In the genomic region with DNA sequence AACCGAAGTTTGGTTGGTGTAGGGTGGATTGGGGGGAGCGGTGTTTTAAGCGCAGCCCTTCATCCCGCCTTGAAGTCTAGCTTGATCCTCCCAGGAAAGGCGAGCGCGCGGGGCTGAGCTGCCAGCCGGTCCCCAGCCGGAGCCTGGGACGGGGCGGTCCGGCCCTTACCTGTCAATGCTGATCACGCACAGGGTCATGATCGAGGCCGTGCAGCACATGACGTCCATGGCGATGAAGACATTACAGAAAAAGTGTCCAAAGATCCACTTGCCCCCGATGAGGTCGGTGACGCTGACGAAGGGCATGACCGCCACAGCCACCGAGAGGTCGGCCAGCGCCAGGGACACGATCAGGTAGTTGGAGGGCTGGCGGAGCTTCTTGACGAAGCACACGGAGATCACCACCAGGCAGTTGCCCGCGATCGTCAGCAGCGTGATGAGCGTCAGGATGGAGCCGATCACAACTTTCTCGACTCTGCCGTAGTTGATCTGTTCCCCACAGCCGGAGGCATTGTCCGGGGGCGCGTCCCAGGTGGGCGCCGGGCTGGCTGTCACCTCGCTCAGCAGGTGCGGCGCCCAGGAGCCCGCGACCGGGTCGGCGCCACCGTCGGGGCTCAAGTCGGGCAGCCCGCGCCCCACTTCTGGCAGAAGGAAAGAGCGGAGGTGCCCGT, we compare ENCODE assay signal across 8 cellular contexts. TPM values are rescaled to one million over a fixed set of nuclear protein-coding genes. Genes with fewer than 3 reads are reported as not detected.
DNase-seq lines count a peak whose midpoint lies in the region; ATAC-seq, FAIRE-seq and TF ChIP-seq lines count a peak whose summit lies in the region.

No MANE protein-coding gene starts in this region.

- H3K79me2 ChIP-seq in astrocyte (ENCODE audit: insufficient read depth, low read length) = peaks cover 2% of the 10 kb centered on the region
- no peaks in the 10 kb centered on the region for H3K79me2 ChIP-seq in HepG2 (ENCODE audit: insufficient read depth, low read length)

- H4K20me1 ChIP-seq in astrocyte (ENCODE audit: insufficient read depth, low read length) (no peaks in the 10 kb centered on the region), HepG2 (ENCODE audit: insufficient read depth, low read length) (no peaks in the 10 kb centered on the region)

- H3K4me1 ChIP-seq in astrocyte (ENCODE audit: insufficient read depth, low read length) (peaks cover 20% of the 10 kb centered on the region), HepG2 (ENCODE audit: insufficient read depth, low read length) (peaks cover 6% of the 10 kb centered on the region; the same call in 1 of the 2 replicates), thyroid gland (peaks cover 0 to 14% of the 10 kb centered on the region in 2 donors)

- H2AFZ ChIP-seq in astrocyte (ENCODE audit: low read depth, low read length) (peak overlapping the region; percentile 86), HepG2 (ENCODE audit: low read length) (no peak overlapping the region)

- H3K36me3 Mint-ChIP-seq in astrocyte (ENCODE audit: low read depth, unreplicated experiment) = no peaks in the 10 kb centered on the region

- TF ChIP-seq EP300 in HepG2 (IDR thresholded peaks at IDR 0.05; ENCODE audit: low read depth in 2 of 2, low read length in 2 of 2) = no peak
- no peak for TF ChIP-seq EP300 in HepG2 (CRISPR knock-in tag; IDR thresholded peaks at IDR 0.05; ENCODE audit: borderline replicate concordance)

- TF ChIP-seq RAD21 in HepG2 (CRISPR knock-in tag; IDR thresholded peaks at IDR 0.05) = no peak

- no peaks in the 10 kb centered on the region for H3K9me3 ChIP-seq in astrocyte (ENCODE audit: insufficient read depth, low read depth, low read length)
- no peaks in the 10 kb centered on the region for H3K9me3 ChIP-seq in HepG2 (ENCODE audit: low read length)
- H3K9me3 ChIP-seq in thyroid gland = no peaks in the 10 kb centered on the region

- DNase-seq in GM12865 (ENCODE audit: low read depth) (no peak), astrocyte (ENCODE audit: low read depth) (no peak), HepG2 (ENCODE audit: low spot score) (no peak), thyroid gland (peak in 1 of 2 donors; percentile 5), left lobe of liver (ENCODE audit: low spot score) (no peak), NOMO-1 treated with dmso at 0.1 percent for 144 hours (lab: John Stamatoyannopoulos, UW; ENCODE audit: unreplicated experiment) (no peak), urothelium cell line (ENCODE audit: low spot score) (no peak)

- CTCF ChIA-PET in HepG2 (lab: Yijun Ruan, JAX; ENCODE audit: low intra/inter-chr PET ratio, low total read pairs) = no interaction called here

- TF ChIP-seq POLR2A in HepG2 (IDR thresholded peaks at IDR 0.05; ENCODE audit: insufficient read depth in 1 of 2, low read depth in 2 of 2, low read length in 2 of 2) = no peak
- TF ChIP-seq POLR2A in thyroid gland (IDR thresholded peaks at IDR 0.05) = no peak

- peak overlapping the region; percentile 47 for H3K27ac Mint-ChIP-seq in astrocyte (ENCODE audit: unreplicated experiment)

- FAIRE-seq in astrocyte (lab: Jason Lieb, UNC) (no peak), HepG2 (lab: Jason Lieb, UNC) (no peak), urothelium cell line (lab: Jason Lieb, UNC) (no peak)

- ATAC-seq in HG03442 (IDR thresholded peaks at IDR 0.05; ENCODE audit: unreplicated experiment) (peak; percentile 18), HepG2 (no peak; the same call in 1 of the 3 replicates), left lobe of liver (no peak)

- H3K27me3 ChIP-seq in astrocyte (ENCODE audit: insufficient read depth, low read length) = no peaks in the 10 kb centered on the region
- H3K27me3 ChIP-seq in HepG2 (ENCODE audit: control insufficient read depth in 1 of 2, insufficient read depth in 2 of 2, low read length in 2 of 2) = peaks cover 2 to 41% of the 10 kb centered on the region in 2 experiments
- no peaks in the 10 kb centered on the region for H3K27me3 ChIP-seq in thyroid gland

- H3K4me3 Mint-ChIP-seq in astrocyte (ENCODE audit: unreplicated experiment) = peak overlapping the region; percentile 88

- H3K36me3 ChIP-seq in astrocyte (ENCODE audit: insufficient read depth, low read length) (no peaks in the 10 kb centered on the region), HepG2 (replicated peaks in 1 of 2; ENCODE audit: control insufficient read depth in 1 of 2, insufficient read depth in 2 of 2, low read length in 2 of 2) (no peaks in the 10 kb centered on the region), thyroid gland (no peaks in the 10 kb centered on the region)

- peaks cover 4% of the 10 kb centered on the region for H3K9me3 Mint-ChIP-seq in astrocyte (ENCODE audit: unreplicated experiment)

- H3K9ac ChIP-seq in astrocyte (ENCODE audit: low read length) = peak overlapping the region; percentile 77
- no peak overlapping the region for H3K9ac ChIP-seq in HepG2 (ENCODE audit: insufficient read depth, low read depth, low read length)

- 85% methylated on average over 27 of the region's 59 CpGs for WGBS in HepG2 (ENCODE audit: low lambda C conversion rate)
- WGBS in thyroid gland, 2 donors = 13 to 23% methylated on average over 8 to 45 of the region's 59 CpGs

- peaks cover 12% of the 10 kb centered on the region for H3K4me1 Mint-ChIP-seq in astrocyte (ENCODE audit: low read depth, unreplicated experiment)

- BruUV-seq in HepG2 (replicated peaks; lab: Mats Ljungman, UMichigan) = no TSS peak

- H3K27ac ChIP-seq in astrocyte (ENCODE audit: low read depth, low read length) (no peak overlapping the region), HepG2 (ENCODE audit: extremely low read length, insufficient read depth, low read length) (no peak overlapping the region), thyroid gland (no peak overlapping the region)

- peaks cover 24% of the 10 kb centered on the region for H3K27me3 Mint-ChIP-seq in astrocyte (ENCODE audit: low read depth, unreplicated experiment)

- peak overlapping the region; percentile 91 for H3K4me2 ChIP-seq in astrocyte (ENCODE audit: low read length)
- H3K4me2 ChIP-seq in HepG2 (ENCODE audit: low read depth, low read length) = peak overlapping the region; percentile 62

- in situ Hi-C loops in HepG2 (cut with HindIII; ENCODE audit: extremely low pct_ligation_motif_present, low pct_unique_long_range_greater_than_20kb) = no loop called here

- POLR2A ChIA-PET in HepG2 (lab: Yijun Ruan, JAX) = no interaction called here

- H3K4me3 ChIP-seq in GM12865 (ENCODE audit: low read depth, low read length) (peak overlapping the region; percentile 49), astrocyte (ENCODE audit: insufficient read depth, low read depth, low read length) (peak overlapping the region; percentile 69), HepG2 (replicated peaks in 1 of 3; ENCODE audit: insufficient read depth in 1 of 3, low read depth in 2 of 3, low read length in 3 of 3) (peak overlapping the region; percentile 48 to 75 (median 68); a peak in 4 of 6 replicates), thyroid gland (replicated peaks in 1 of 3) (peak overlapping the region in 2 of 3 donors; percentile 36 to 49)

- no peak for TF ChIP-seq CTCF in GM12865 (IDR thresholded peaks at IDR 0.05; ENCODE audit: insufficient read depth, low read depth, low read length, missing control alignments)
- TF ChIP-seq CTCF in astrocyte (IDR thresholded peaks at IDR 0.05; ENCODE audit: insufficient read depth, low read depth, low read length) = no peak
- TF ChIP-seq CTCF in HepG2 (CRISPR knock-in tag; IDR thresholded peaks at IDR 0.05) = no peak
- no peak for TF ChIP-seq CTCF in thyroid gland (IDR thresholded peaks at IDR 0.05)

- intact Hi-C loops in HepG2 (cut with micrococcal nuclease; ENCODE audit: unreplicated experiment) = no loop called here
- intact Hi-C loops in thyroid gland (cut with DNase I) = no loop called here

RNA-seq across cellular contexts. Expression of gene HTR7, which starts 0.7 kb away (rescaled TPM):
- total RNA-seq in astrocyte (0.72 and 0.89 TPM in 2 replicates), HepG2 (2016; rRNA removed; fragmentation: Illumina TruSeq; extraction: Trizol) (0.04 TPM in 1 of 2 replicates, not detected in the other), thyroid gland (under 1 TPM in 1 of 4 donors, not detected in 3; 0.29 TPM), left lobe of liver (0.10 TPM)
- not detected in 2 replicates for total RNA-seq in HepG2 (2016; cell fraction: cytosol; rRNA removed; fragmentation: Illumina TruSeq; extraction: Trizol; ENCODE audit: low read depth)
- 0.04 TPM in 1 of 2 replicates, not detected in the other for total RNA-seq in HepG2 (2016; cell fraction: insoluble cytoplasmic fraction; rRNA removed; fragmentation: Illumina TruSeq; extraction: Trizol)
- total RNA-seq in HepG2 (2016; cell fraction: membrane; rRNA removed; fragmentation: Illumina TruSeq; extraction: Trizol) = 0.06 TPM in 1 of 2 replicates, not detected in the other
- not detected in 2 replicates for total RNA-seq in HepG2 (2016; cell fraction: nucleus; rRNA removed; fragmentation: Illumina TruSeq; extraction: Trizol)
- polyA plus RNA-seq in HepG2 (2011; rRNA removed) = 0.09 TPM in 1 of 2 replicates, not detected in the other
- 0.03 and 0.04 TPM in 2 replicates for polyA plus RNA-seq in HepG2 (2011; cell fraction: cytosol; rRNA removed)
- not detected in 2 replicates for polyA plus RNA-seq in HepG2 (2011; cell fraction: nucleus; rRNA removed)
- polyA plus RNA-seq in HepG2 (2012) = not detected in 2 replicates
- polyA plus RNA-seq in HepG2 (2016; cell fraction: cytosol; fragmentation: Illumina TruSeq; extraction: Trizol; ENCODE audit: low read depth) = not detected in 2 replicates
- not detected in 2 replicates for polyA plus RNA-seq in HepG2 (2016; cell fraction: insoluble cytoplasmic fraction; fragmentation: Illumina TruSeq; extraction: Trizol; ENCODE audit: low read depth)
- polyA plus RNA-seq in HepG2 (2016; cell fraction: membrane; fragmentation: Illumina TruSeq; extraction: Trizol; ENCODE audit: low read depth) = 0.07 TPM in 1 of 2 replicates, not detected in the other
- not detected in 2 replicates for polyA plus RNA-seq in HepG2 (2016; cell fraction: nucleus; fragmentation: Illumina TruSeq; extraction: Trizol; ENCODE audit: insufficient read depth, low read depth)
- 0.04 and 0.28 TPM in 2 replicates for polyA minus RNA-seq in HepG2 (2011; rRNA and poly(A)+ RNA removed; ENCODE audit: low replicate concordance)
- not detected in 2 replicates for polyA minus RNA-seq in HepG2 (2011; cell fraction: cytosol; rRNA and poly(A)+ RNA removed)
- not detected in 2 replicates for polyA minus RNA-seq in HepG2 (2011; cell fraction: nucleus; rRNA and poly(A)+ RNA removed)

RNA-seq across cellular contexts. Expression of gene RPP30, which starts 14.7 kb away (rescaled TPM):
- total RNA-seq in astrocyte (24.9 and 32.0 TPM in 2 replicates), HepG2 (2016; rRNA removed; fragmentation: Illumina TruSeq; extraction: Trizol) (65.0 and 91.5 TPM in 2 replicates), thyroid gland (10 to 100 TPM; 20.4 to 62.6 (median 36.3) TPM), left lobe of liver (8.4 TPM)
- total RNA-seq in HepG2 (2016; cell fraction: cytosol; rRNA removed; fragmentation: Illumina TruSeq; extraction: Trizol; ENCODE audit: low read depth) = 18.3 and 20.1 TPM in 2 replicates
- total RNA-seq in HepG2 (2016; cell fraction: insoluble cytoplasmic fraction; rRNA removed; fragmentation: Illumina TruSeq; extraction: Trizol) = 67.6 and 98.6 TPM in 2 replicates
- 26.0 and 27.0 TPM in 2 replicates for total RNA-seq in HepG2 (2016; cell fraction: membrane; rRNA removed; fragmentation: Illumina TruSeq; extraction: Trizol)
- 37.4 and 38.2 TPM in 2 replicates for total RNA-seq in HepG2 (2016; cell fraction: nucleus; rRNA removed; fragmentation: Illumina TruSeq; extraction: Trizol)
- 17.6 and 27.1 TPM in 2 replicates for polyA plus RNA-seq in HepG2 (2011; rRNA removed)
- 10.7 and 13.9 TPM in 2 replicates for polyA plus RNA-seq in HepG2 (2011; cell fraction: cytosol; rRNA removed)
- polyA plus RNA-seq in HepG2 (2011; cell fraction: nucleus; rRNA removed) = 16.3 and 18.7 TPM in 2 replicates
- 22.4 and 34.0 TPM in 2 replicates for polyA plus RNA-seq in HepG2 (2012)
- polyA plus RNA-seq in HepG2 (2016; cell fraction: cytosol; fragmentation: Illumina TruSeq; extraction: Trizol; ENCODE audit: low read depth) = 20.0 and 21.0 TPM in 2 replicates
- polyA plus RNA-seq in HepG2 (2016; cell fraction: insoluble cytoplasmic fraction; fragmentation: Illumina TruSeq; extraction: Trizol; ENCODE audit: low read depth) = 82.9 and 97.7 TPM in 2 replicates
- polyA plus RNA-seq in HepG2 (2016; cell fraction: membrane; fragmentation: Illumina TruSeq; extraction: Trizol; ENCODE audit: low read depth) = 21.4 and 21.6 TPM in 2 replicates
- polyA plus RNA-seq in HepG2 (2016; cell fraction: nucleus; fragmentation: Illumina TruSeq; extraction: Trizol; ENCODE audit: insufficient read depth, low read depth) = 50.0 and 51.4 TPM in 2 replicates
- 9.4 and 24.9 TPM in 2 replicates for polyA minus RNA-seq in HepG2 (2011; rRNA and poly(A)+ RNA removed; ENCODE audit: low replicate concordance)
- 12.2 and 16.1 TPM in 2 replicates for polyA minus RNA-seq in HepG2 (2011; cell fraction: cytosol; rRNA and poly(A)+ RNA removed)
- 33.6 and 36.3 TPM in 2 replicates for polyA minus RNA-seq in HepG2 (2011; cell fraction: nucleus; rRNA and poly(A)+ RNA removed)
